20 cellular contexts compared by ENCODE assay signal in the genomic region with DNA sequence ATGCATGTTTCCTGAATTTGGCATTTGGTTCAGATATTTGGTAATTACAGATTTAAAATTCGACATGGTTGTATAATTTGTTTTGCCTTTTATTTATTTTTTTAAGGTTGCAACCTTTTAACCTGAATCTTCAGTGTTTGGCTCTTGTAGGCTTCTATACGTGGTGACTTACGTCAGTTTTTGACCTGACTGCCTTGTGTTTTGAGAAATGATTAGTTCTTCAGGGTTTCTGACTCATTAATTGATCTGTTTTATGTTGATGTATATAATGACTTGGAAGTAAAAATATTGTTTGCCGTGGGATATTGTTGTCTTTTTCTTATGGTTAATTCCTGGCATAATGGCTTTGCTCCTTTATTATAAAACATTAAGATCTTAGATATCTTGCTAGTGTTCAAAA. TPM values are rescaled to one million over a fixed set of nuclear protein-coding genes. Genes with fewer than 3 reads are reported as not detected.
DNase-seq lines count a peak whose midpoint lies in the region; ATAC-seq, FAIRE-seq and TF ChIP-seq lines count a peak whose summit lies in the region.
"Had no signal": no experiment of that assay in that cellular context is flagged by ENCODE, and none has a peak within 500 bp of the region (broad histone marks: within the 10 kb centered on the region; RNA-seq: fewer than 3 reads in every experiment).

No MANE protein-coding gene starts in this region.

- TF ChIP-seq EP300 in SK-N-SH (IDR thresholded peaks at IDR 0.05; ENCODE audit: borderline replicate concordance in 1 of 2, low read depth in 1 of 2, low read length in 1 of 2) = no peak
- no peak for TF ChIP-seq EP300 in H1 (IDR thresholded peaks at IDR 0.05; ENCODE audit: borderline replicate concordance in 1 of 2, low read depth in 2 of 2, low read length in 2 of 2)
- no peak for TF ChIP-seq EP300 in transverse colon (IDR thresholded peaks at IDR 0.05; ENCODE audit: low read depth)

- H3K4me3 ChIP-seq in SK-N-SH (ENCODE audit: low read depth in 2 of 2, low read length in 1 of 2) = peak overlapping the region; percentile 86 to 92
- H3K4me3 ChIP-seq in H1 (ENCODE audit: extremely low read depth in 1 of 4, insufficient read depth in 2 of 4, low read depth in 3 of 4, low read length in 4 of 4) = peak overlapping the region in 2 of 4 experiments; percentile 14 to 19; a peak in 2 of 8 replicates
- H3K4me3 ChIP-seq in transverse colon = no peak overlapping the region

- no peaks in the 10 kb centered on the region for H3K9me3 Mint-ChIP-seq in mesothelial cell of epicardium
- H3K9me3 Mint-ChIP-seq: activated T-helper 17 cell treated with anti-CD3 and anti-CD28 coated beads, Interleukin-2, amount 50 U/mL, for 72 hours had no signal

- no peak for FAIRE-seq in H1 (lab: Jason Lieb, UNC)
- FAIRE-seq: TTC549 had no signal

- no peak overlapping the region for H4K8ac ChIP-seq in H1 (ENCODE audit: extremely low read depth, insufficient read depth, low read length)

- H4K5ac ChIP-seq in H1 (ENCODE audit: insufficient read length, low read depth, low read length) = no peak overlapping the region

- H2BK120ac ChIP-seq in H1 (replicated peaks; ENCODE audit: low read depth, low read length) = no peak overlapping the region

- H2BK20ac ChIP-seq in H1 (ENCODE audit: low read length) = no peak overlapping the region

- ATAC-seq in SK-N-SH treated with all-trans-retinoic acid at 6 μM for 48 hours (no peak), HG03159 (IDR thresholded peaks at IDR 0.05; ENCODE audit: unreplicated experiment) (no peak), GM21576 (IDR thresholded peaks at IDR 0.05; ENCODE audit: unreplicated experiment) (no peak), GM18498 (IDR thresholded peaks at IDR 0.05; ENCODE audit: unreplicated experiment) (no peak)
- ATAC-seq: activated CD8-positive, alpha-beta T cell treated with anti-CD3 and anti-CD28 coated beads, Interleukin-2, amount 10 ng/mL, durations not matched to agents 7 days and 5 days; activated T-helper 17 cell treated with anti-CD3 and anti-CD28 coated beads, Interleukin-2, amount 50 U/mL, for 72 hours; sciatic nerve had no signal

- intact Hi-C loops in transverse colon (cut with DNase I; ENCODE audit: low total_unique reads) = no loop called here

- no peak for DNase-seq in SK-N-SH
- no peak for DNase-seq in H1 (ENCODE audit: low read depth in 1 of 2, low spot score in 2 of 2)
- no peak for DNase-seq in mesothelial cell of epicardium (ENCODE audit: low spot score in 2 of 2, unreplicated experiment in 2 of 2)
- DNase-seq in transverse colon = no peak
- DNase-seq: activated CD8-positive, alpha-beta T cell treated with anti-CD3 and anti-CD28 coated beads, Interleukin-2, amount 10 ng/mL, durations not matched to agents 7 days and 5 days; effector CD4-positive, alpha-beta T cell; naive B cell; NCI-H1092; NCI-H2227 treated with DMSO at 0.1 percent for 48 hours; stimulated activated CD4-positive, alpha-beta T cell treated with anti-CD3 and anti-CD28 coated beads, Interleukin-4, amount 100 ng/mL, for 4 hours had no signal

- H3K9ac ChIP-seq in SK-N-SH = peak overlapping the region; percentile 96; the same call in 1 of the 2 replicates
- H3K9ac ChIP-seq in H1 (replicated peaks in 1 of 4; ENCODE audit: extremely low read depth in 1 of 4, low read depth in 3 of 4, low read length in 3 of 4) = no peak overlapping the region

- no peak overlapping the region for H2BK15ac ChIP-seq in H1 (ENCODE audit: low read length)

- no peak overlapping the region for H4K91ac ChIP-seq in H1 (replicated peaks; ENCODE audit: insufficient read length, low read length)

- peaks cover 70% of the 10 kb centered on the region for H3K79me2 ChIP-seq in SK-N-SH (ENCODE audit: insufficient read depth)
- peaks cover 3 to 64% of the 10 kb centered on the region in 2 experiments; a peak in 3 of 4 replicates for H3K79me2 ChIP-seq in H1 (ENCODE audit: control insufficient read depth in 1 of 2, insufficient read depth in 2 of 2, low read length in 2 of 2)

- peaks cover 5 to 9% of the 10 kb centered on the region in 2 experiments for H3K36me3 ChIP-seq in SK-N-SH (replicated peaks in 1 of 2; ENCODE audit: control insufficient read depth in 1 of 2, insufficient read depth in 2 of 2, low read length in 1 of 2)
- no peaks in the 10 kb centered on the region; a peak in 1 of 8 replicates for H3K36me3 ChIP-seq in H1 (ENCODE audit: control insufficient read depth in 2 of 4, insufficient read depth in 4 of 4, low read length in 3 of 4)
- no peaks in the 10 kb centered on the region for H3K36me3 ChIP-seq in transverse colon
- H3K36me3 ChIP-seq: heart left ventricle had no signal

- H3K27me3 ChIP-seq in SK-N-SH (ENCODE audit: insufficient read depth) = no peaks in the 10 kb centered on the region
- H3K27me3 ChIP-seq in H1 (replicated peaks in 1 of 4; ENCODE audit: control insufficient read depth in 3 of 4, extremely low read depth in 1 of 4, insufficient read depth in 3 of 4, low read length in 3 of 4) = no peaks in the 10 kb centered on the region
- H3K27me3 ChIP-seq in transverse colon = peaks cover 34% of the 10 kb centered on the region
- H3K27me3 ChIP-seq: SJSA1 had no signal

- H2AFZ ChIP-seq in SK-N-SH (ENCODE audit: low read depth) (no peak overlapping the region), H1 (ENCODE audit: low read length) (no peak overlapping the region)

- H3K4me2 ChIP-seq in SK-N-SH = peak overlapping the region; percentile 74
- H3K4me2 ChIP-seq in H1 (ENCODE audit: insufficient read depth in 1 of 2, low read depth in 2 of 2, low read length in 2 of 2) = peak overlapping the region; percentile 36 to 70; a peak in 2 of 4 replicates

- no peak overlapping the region for H3K14ac ChIP-seq in H1 (ENCODE audit: insufficient read length)

- no peak overlapping the region for H2BK12ac ChIP-seq in H1 (ENCODE audit: low read depth, low read length)

- peak overlapping the region; percentile 96 for H3K4me3 Mint-ChIP-seq in mesothelial cell of epicardium
- H3K4me3 Mint-ChIP-seq: activated CD8-positive, alpha-beta T cell treated with anti-CD3 and anti-CD28 coated beads, Interleukin-2, amount 10 ng/mL, durations not matched to agents 7 days and 5 days had no signal

- POLR2A ChIA-PET in SK-N-SH (lab: Yijun Ruan, JAX) (no interaction called here), H1 (lab: Charles Lee; ENCODE audit: partially characterized antibody) (interaction anchor here (0.6 to 3.0 kb wide), 3 partner anchors 22 to 1044 kb away, joined by 3 to 10 read pairs (median 3); no protein-coding TSS in a partner anchor)

- no peak overlapping the region for H3K23ac ChIP-seq in H1 (ENCODE audit: insufficient read length)

- H3K27ac ChIP-seq in SK-N-SH (ENCODE audit: low read depth in 2 of 2, low read length in 1 of 2) (peak overlapping the region; percentile 92 to 95; a peak in 3 of 4 replicates), H1 (ENCODE audit: low read depth, low read length) (no peak overlapping the region), transverse colon (peak overlapping the region; percentile 89 to 94 (median 91))
- H3K27ac ChIP-seq: 22Rv1, SJSA1 had no signal

- H3K9me2 ChIP-seq in SK-N-SH = no peaks in the 10 kb centered on the region

- no peak overlapping the region for H3K56ac ChIP-seq in H1 (replicated peaks; ENCODE audit: insufficient read length, low read depth, low read length)

- H3K23me2 ChIP-seq in H1 (ENCODE audit: low read depth, low read length) = peaks cover 5% of the 10 kb centered on the region; the same call in 1 of the 2 replicates

- no peak for TF ChIP-seq POLR2A in H1 (IDR thresholded peaks at IDR 0.05; ENCODE audit: control extremely low read depth in 1 of 2, low read depth in 2 of 2, low read length in 2 of 2)
- no peak for TF ChIP-seq POLR2A in transverse colon (IDR thresholded peaks at IDR 0.05)

- H3K27me3 Mint-ChIP-seq in mesothelial cell of epicardium (ENCODE audit: low read depth) = no peaks in the 10 kb centered on the region

- peaks cover 14% of the 10 kb centered on the region for H3F3A ChIP-seq in SK-N-SH (replicated peaks; ENCODE audit: insufficient read depth)

- H3K36me3 Mint-ChIP-seq in mesothelial cell of epicardium = peaks cover 4% of the 10 kb centered on the region
- H3K36me3 Mint-ChIP-seq: naive B cell had no signal

- no peak overlapping the region for H3K18ac ChIP-seq in H1 (ENCODE audit: extremely low read depth, low read length)

- H2AK5ac ChIP-seq in H1 (ENCODE audit: low read depth, low read length) = no peak overlapping the region

- CTCF ChIA-PET in SK-N-SH (lab: Yijun Ruan, JAX) (interaction anchor here (0.6 to 3.0 kb wide), 8 partner anchors 26 to 527 kb away, joined by 3 to 18 read pairs (median 3); partner anchors contain the start of gene SSPN), H1 (lab: Charles Lee; ENCODE audit: partially characterized antibody) (interaction anchor here (1.1 to 2.4 kb wide), 6 partner anchors 10 to 70 kb away, joined by 4 to 9 read pairs (median 6); no protein-coding TSS in a partner anchor)

- H2BK5ac ChIP-seq in H1 (ENCODE audit: low read depth, low read length) = no peak overlapping the region

- H3K4me1 ChIP-seq in SK-N-SH (ENCODE audit: control insufficient read depth in 1 of 2, insufficient read depth in 2 of 2, low read depth in 1 of 2, low read length in 1 of 2) (peaks cover 0 to 28% of the 10 kb centered on the region in 2 experiments; a peak in 2 of 4 replicates), H1 (replicated peaks in 1 of 4; ENCODE audit: control insufficient read depth in 3 of 4, insufficient read depth in 4 of 4, low read length in 3 of 4) (peaks cover 0 to 4% (median 2%) of the 10 kb centered on the region in 4 experiments; a peak in 4 of 7 replicates), transverse colon (peaks cover 0 to 30% (median 18%) of the 10 kb centered on the region in 4 donors)

- in situ Hi-C loops in transverse colon (cut with MboI; ENCODE audit: low pct_ligation_motif_present in 1 of 4, low pct_unique_long_range_greater_than_20kb in 1 of 4, low sequenced_read_pairs in 3 of 4) = no loop called here

- H3K27ac Mint-ChIP-seq in mesothelial cell of epicardium = no peak overlapping the region
- H3K27ac Mint-ChIP-seq: activated CD8-positive, alpha-beta T cell treated with anti-CD3 and anti-CD28 coated beads, Interleukin-2, amount 10 ng/mL, durations not matched to agents 7 days and 5 days; activated T-helper 17 cell treated with anti-CD3 and anti-CD28 coated beads, Interleukin-2, amount 50 U/mL, for 72 hours; naive B cell had no signal

- TF ChIP-seq CTCF in SK-N-SH (IDR thresholded peaks at IDR 0.05) (no peak), H1 (IDR thresholded peaks at IDR 0.05; ENCODE audit: control extremely low read depth in 1 of 3, insufficient read depth in 1 of 3, low read depth in 1 of 3, low read length in 3 of 3) (no peak), mesothelial cell of epicardium (IDR thresholded peaks at IDR 0.05; ENCODE audit: unreplicated experiment) (no peak), transverse colon (IDR thresholded peaks at IDR 0.05) (no peak)

- TF ChIP-seq RAD21 in SK-N-SH (IDR thresholded peaks at IDR 0.05; ENCODE audit: low read length) (no peak), H1 (IDR thresholded peaks at IDR 0.05 in 1 of 2, conservative IDR thresholded peaks at IDR 0.05 in 1 of 2; ENCODE audit: low read depth in 2 of 2, low read length in 2 of 2) (no peak)

- no peaks in the 10 kb centered on the region; the same call in 1 of the 2 replicates for H3K79me1 ChIP-seq in H1 (ENCODE audit: low read depth, low read length)

- H3K4me1 Mint-ChIP-seq in mesothelial cell of epicardium = peaks cover 36% of the 10 kb centered on the region

- no peaks in the 10 kb centered on the region for H3K9me3 ChIP-seq in SK-N-SH
- no peaks in the 10 kb centered on the region for H3K9me3 ChIP-seq in H1 (ENCODE audit: insufficient read depth in 2 of 2, low read depth in 1 of 2, low read length in 1 of 2)
- H3K9me3 ChIP-seq in transverse colon = no peaks in the 10 kb centered on the region
- H3K9me3 ChIP-seq: heart left ventricle, SJSA1 had no signal

- no peak overlapping the region for H3K4ac ChIP-seq in H1 (replicated peaks; ENCODE audit: insufficient read length, low read depth, low read length)

- H4K20me1 ChIP-seq in SK-N-SH (ENCODE audit: insufficient read depth) = peaks cover 56% of the 10 kb centered on the region
- H4K20me1 ChIP-seq in H1 (replicated peaks in 1 of 2; ENCODE audit: control insufficient read depth in 1 of 2, insufficient read depth in 2 of 2, low read length in 2 of 2) = peaks cover 0 to 6% of the 10 kb centered on the region in 2 experiments

- 20% methylated on average over 4 of the region's 4 CpGs for WGBS in SK-N-SH (ENCODE audit: low lambda C conversion rate)
- 86% methylated on average over 4 of the region's 4 CpGs; no CpG with 5 or more reads in 1 of the 2 experiments for WGBS in H1 (ENCODE audit: extremely low coverage in 1 of 2, insufficient coverage in 1 of 2, insufficient read length in 1 of 2, insufficient replicate concordance in 2 of 2, low coverage in 1 of 2, low lambda C conversion rate in 2 of 2, missing lambda C conversion rate in 1 of 2), 2 experiments
- 44 to 58% methylated on average over 4 of the region's 4 CpGs for WGBS in transverse colon (ENCODE audit: low coverage in 1 of 2), 2 donors

RNA-seq across cellular contexts. Expression of gene RASSF8, which starts 2.4 kb away (rescaled TPM):
- polyA plus RNA-seq in SK-N-SH (2012; rRNA removed) (15.3 and 17.9 TPM in 2 replicates), H1 (2011; rRNA removed) (4.4 and 6.4 TPM in 2 replicates)
- polyA plus RNA-seq in SK-N-SH (2012; cell fraction: cytosol; rRNA removed) = 19.2 and 21.4 TPM in 2 replicates
- polyA plus RNA-seq in SK-N-SH (2012; cell fraction: nucleus; rRNA removed) = 9.0 and 17.8 TPM in 2 replicates
- 46.7 and 48.2 TPM in 2 replicates for total RNA-seq in H1 (2021; fragmentation: NEBNext Ultra II Directional; extraction: Animal tissue kit (Norgen Biotek cat#: 25700))
- polyA plus RNA-seq in H1 (2011; cell fraction: cytosol; rRNA removed) = 8.0 TPM
- 17.9 TPM for polyA plus RNA-seq in H1 (2011; cell fraction: nucleus; rRNA removed)
- 16.7 to 27.0 TPM (median 22.0 TPM) in 4 replicates for polyA plus RNA-seq in H1 (2012, experiment 1 of 2)
- polyA plus RNA-seq in H1 (2012, experiment 2 of 2) = 0.94 TPM
- polyA plus RNA-seq in H1 (2013, experiment 1 of 2) = 17.4 TPM
- 14.5 TPM for polyA plus RNA-seq in H1 (2013, experiment 2 of 2)
- polyA minus RNA-seq in H1 (2011; rRNA and poly(A)+ RNA removed) = 54.9 and 97.5 TPM in 2 replicates
- polyA minus RNA-seq in H1 (2011; cell fraction: cytosol; rRNA and poly(A)+ RNA removed) = 20.3 TPM
- polyA minus RNA-seq in H1 (2011; cell fraction: nucleus; rRNA and poly(A)+ RNA removed) = 79.4 TPM
- total RNA-seq in mesothelial cell of epicardium (60.6 to 62.8 TPM (median 61.8 TPM) in 3 replicates), transverse colon (100 to 1,000 TPM in 1 of 4 donors, 10 to 100 TPM in 3; 13.1 to 332 (median 23.5) TPM)

Comparison
In these comparisons a context has a peak if more than half of its experiments do, and no peak if none do; other contexts are left out.
1. H3K4me3 ChIP-seq: peak in SK-N-SH (2 of 2); none in transverse colon (0 of 4).